ENCODE assay signal across 7 cellular contexts in the genomic region with DNA sequence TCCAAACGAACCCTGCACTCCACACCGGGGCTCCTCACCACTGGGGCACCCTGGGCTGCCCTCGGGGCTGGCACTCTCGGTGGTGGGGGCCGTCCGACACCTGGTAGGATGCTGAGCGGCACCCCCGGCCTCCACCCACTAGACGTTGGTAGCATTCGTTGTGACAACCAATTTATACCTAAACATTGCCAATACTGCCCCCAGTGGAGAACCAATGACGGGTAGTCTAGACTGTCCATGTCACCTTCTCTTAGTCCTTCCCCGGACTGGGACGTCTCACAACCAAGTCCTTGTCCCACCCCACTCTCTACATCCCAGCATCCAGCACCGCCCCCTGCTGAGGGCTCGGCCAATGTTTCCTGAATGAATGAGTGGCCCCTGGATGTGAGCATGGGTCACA.
DNase-seq lines count a peak whose midpoint lies in the region; ATAC-seq and TF ChIP-seq lines count a peak whose summit lies in the region.
"Not testable (repeated sequence)": the region's sequence is repeated elsewhere in the genome, so short reads cannot be mapped to it uniquely, and the experiment has no call there.

No MANE protein-coding gene starts in this region.

- POLR2A ChIA-PET in HCT116 (lab: Charles Lee); Panc1 (lab: Charles Lee): not testable (repeated sequence)

- H2AFZ ChIP-seq in HCT116 (ENCODE audit: low read depth, low read length, poor library complexity, severe bottlenecking) = not testable (repeated sequence)

- H3K27me3 ChIP-seq in HCT116 (ENCODE audit: insufficient read depth, low read length); Panc1 (ENCODE audit: control insufficient read depth, insufficient read depth, low read length); body of pancreas; heart left ventricle; right lobe of liver: not testable (repeated sequence)

- not testable (repeated sequence) for H3K27ac ChIP-seq in HCT116 (ENCODE audit: low read depth, low read length); Panc1 (ENCODE audit: low read length); body of pancreas; heart left ventricle; right lobe of liver

- H3K4me1 Mint-ChIP-seq in stimulated activated memory B cell treated with anti-CD40 and anti-IgM and Interleukin-4, amounts not matched to agents 10 μg/mL and 1 μg/mL and 100 μg/mL, for 72 hours = not testable (repeated sequence)

- TF ChIP-seq POLR2A in HCT116 (IDR thresholded peaks at IDR 0.05; ENCODE audit: borderline replicate concordance, extremely low read depth, insufficient read depth, insufficient read length); body of pancreas (IDR thresholded peaks at IDR 0.05); heart left ventricle (IDR thresholded peaks at IDR 0.05); right lobe of liver (IDR thresholded peaks at IDR 0.05): not testable (repeated sequence)

- TF ChIP-seq RAD21 in HCT116 (IDR thresholded peaks at IDR 0.05; ENCODE audit: low read depth) = peak; percentile 37

- H4K20me1 ChIP-seq in HCT116 (ENCODE audit: insufficient read depth) = not testable (repeated sequence)

- H3K27me3 Mint-ChIP-seq in stimulated activated memory B cell treated with anti-CD40 and anti-IgM and Interleukin-4, amounts not matched to agents 10 μg/mL and 1 μg/mL and 100 μg/mL, for 72 hours = not testable (repeated sequence)

- peak overlapping the region; percentile 25; the same call in 1 of the 2 replicates for H3K4me2 ChIP-seq in HCT116 (ENCODE audit: low read length)

- not testable (repeated sequence) for H3K27ac Mint-ChIP-seq in stimulated activated memory B cell treated with anti-CD40 and anti-IgM and Interleukin-4, amounts not matched to agents 10 μg/mL and 1 μg/mL and 100 μg/mL, for 72 hours

- CTCF ChIA-PET in HCT116 (lab: Charles Lee); Panc1 (lab: Charles Lee): not testable (repeated sequence)

- not testable (repeated sequence) for H3K9me3 Mint-ChIP-seq in stimulated activated memory B cell treated with anti-CD40 and anti-IgM and Interleukin-4, amounts not matched to agents 10 μg/mL and 1 μg/mL and 100 μg/mL, for 72 hours

- WGBS in body of pancreas, 2 donors = 65 to 75% methylated on average over 6 to 11 of the region's 15 CpGs
- WGBS in heart left ventricle, 4 donors = 72 to 86% (median 83%) methylated on average over 6 to 14 of the region's 15 CpGs
- WGBS in right lobe of liver (ENCODE audit: insufficient coverage, low coverage, low lambda C conversion rate, missing lambda C conversion rate) = no CpG with 5 or more reads among the region's 15 CpGs

- not testable (repeated sequence) for H3K9me2 ChIP-seq in HCT116 (ENCODE audit: insufficient read depth)

- ATAC-seq in GM18867 (IDR thresholded peaks at IDR 0.05; ENCODE audit: unreplicated experiment) (peak; percentile 73), HCT116 (peak; percentile 100), Panc1 (peak; percentile 75; the same call in 1 of the 2 replicates), body of pancreas (peak; percentile 30), heart left ventricle (peak in 2 of 4 donors; percentile 36 to 50), right lobe of liver (peak in 1 of 4 donors; percentile 56)
- ATAC-seq in stimulated activated memory B cell treated with anti-CD40 and anti-IgM and Interleukin-4, amounts not matched to agents 10 μg/mL and 1 μg/mL and 100 μg/mL, for 72 hours = peak; percentile 39

- BruUV-seq in HCT116 (replicated peaks; lab: Mats Ljungman, UMichigan); Panc1 (replicated peaks; lab: Mats Ljungman, UMichigan): not testable (repeated sequence)

- not testable (repeated sequence) for H3K36me3 Mint-ChIP-seq in stimulated activated memory B cell treated with anti-CD40 and anti-IgM and Interleukin-4, amounts not matched to agents 10 μg/mL and 1 μg/mL and 100 μg/mL, for 72 hours

- not testable (repeated sequence) for H3K4me3 Mint-ChIP-seq in stimulated activated memory B cell treated with anti-CD40 and anti-IgM and Interleukin-4, amounts not matched to agents 10 μg/mL and 1 μg/mL and 100 μg/mL, for 72 hours

- H3K4me3 ChIP-seq in HCT116 (replicated peaks in 1 of 2; ENCODE audit: low read depth in 1 of 2, low read length in 2 of 2); Panc1 (ENCODE audit: low read depth in 2 of 2, low read length in 2 of 2); body of pancreas; heart left ventricle; right lobe of liver: not testable (repeated sequence)

- H3K9ac ChIP-seq in HCT116 (ENCODE audit: low read length) = not testable (repeated sequence)

- DNase-seq in HCT116 (ENCODE audit: low read depth, low spot score); Panc1 (ENCODE audit: low read depth, low spot score); body of pancreas: not testable (repeated sequence)
- DNase-seq in heart left ventricle (peak in 3 of 5 donors; percentile 12 to 60 (median 35)), right lobe of liver (peak in 2 of 3 donors; percentile 48 to 52)

- not testable (repeated sequence) for H3K79me2 ChIP-seq in HCT116 (ENCODE audit: insufficient read depth, low read length)

- H3K36me3 ChIP-seq in HCT116 (ENCODE audit: control insufficient read depth in 1 of 2, insufficient read depth in 2 of 2, low read length in 2 of 2); Panc1 (ENCODE audit: control insufficient read depth, insufficient read depth, low read length); body of pancreas (replicated peaks in 1 of 2; ENCODE audit: insufficient read depth in 1 of 2, low read depth in 2 of 2); heart left ventricle; right lobe of liver: not testable (repeated sequence)

- not testable (repeated sequence) for H3K9me3 ChIP-seq in HCT116 (ENCODE audit: control insufficient read depth in 1 of 2, insufficient read depth in 1 of 2, low read depth in 1 of 2, low read length in 2 of 2); Panc1 (ENCODE audit: control insufficient read depth, insufficient read depth, low read depth, low read length); body of pancreas; heart left ventricle; right lobe of liver

- in situ Hi-C loops in Panc1 (cut with HindIII; ENCODE audit: low pct_unique_long_range_greater_than_20kb, low sequenced_read_pairs) = not testable (repeated sequence)

- intact Hi-C loops in HCT116 (cut with micrococcal nuclease); Panc1 (cut with micrococcal nuclease; ENCODE audit: unreplicated experiment); body of pancreas (cut with DNase I); heart left ventricle (cut with DNase I); right lobe of liver (cut with DNase I): not testable (repeated sequence)

- not testable (repeated sequence) for H3K4me1 ChIP-seq in HCT116 (ENCODE audit: control insufficient read depth in 1 of 2, insufficient read depth in 2 of 2, low read length in 2 of 2); Panc1 (ENCODE audit: control insufficient read depth, insufficient read depth, low read length); body of pancreas; heart left ventricle; right lobe of liver

- RAD21 ChIA-PET in HCT116 (lab: Charles Lee; ENCODE audit: low non-redundant PET in 1 of 2, low total read pairs in 2 of 2, uncharacterized antibody in 2 of 2, unreplicated experiment in 2 of 2) = not testable (repeated sequence)

- peak in 2 of 3 experiments; percentile 18 to 33; a peak in 3 of 6 replicates for TF ChIP-seq CTCF in HCT116 (IDR thresholded peaks at IDR 0.05 in 2 of 3, conservative IDR thresholded peaks at IDR 0.05 in 1 of 3; ENCODE audit: borderline replicate concordance in 1 of 3, insufficient read depth in 1 of 3, low read depth in 2 of 3, low read length in 2 of 3)
- not testable (repeated sequence) for TF ChIP-seq CTCF in Panc1 (IDR thresholded peaks at IDR 0.05); body of pancreas (IDR thresholded peaks at IDR 0.05); heart left ventricle (IDR thresholded peaks at IDR 0.05); right lobe of liver (IDR thresholded peaks at IDR 0.05)
